ENCODE assay signal across 2 cellular contexts in the genomic region with DNA sequence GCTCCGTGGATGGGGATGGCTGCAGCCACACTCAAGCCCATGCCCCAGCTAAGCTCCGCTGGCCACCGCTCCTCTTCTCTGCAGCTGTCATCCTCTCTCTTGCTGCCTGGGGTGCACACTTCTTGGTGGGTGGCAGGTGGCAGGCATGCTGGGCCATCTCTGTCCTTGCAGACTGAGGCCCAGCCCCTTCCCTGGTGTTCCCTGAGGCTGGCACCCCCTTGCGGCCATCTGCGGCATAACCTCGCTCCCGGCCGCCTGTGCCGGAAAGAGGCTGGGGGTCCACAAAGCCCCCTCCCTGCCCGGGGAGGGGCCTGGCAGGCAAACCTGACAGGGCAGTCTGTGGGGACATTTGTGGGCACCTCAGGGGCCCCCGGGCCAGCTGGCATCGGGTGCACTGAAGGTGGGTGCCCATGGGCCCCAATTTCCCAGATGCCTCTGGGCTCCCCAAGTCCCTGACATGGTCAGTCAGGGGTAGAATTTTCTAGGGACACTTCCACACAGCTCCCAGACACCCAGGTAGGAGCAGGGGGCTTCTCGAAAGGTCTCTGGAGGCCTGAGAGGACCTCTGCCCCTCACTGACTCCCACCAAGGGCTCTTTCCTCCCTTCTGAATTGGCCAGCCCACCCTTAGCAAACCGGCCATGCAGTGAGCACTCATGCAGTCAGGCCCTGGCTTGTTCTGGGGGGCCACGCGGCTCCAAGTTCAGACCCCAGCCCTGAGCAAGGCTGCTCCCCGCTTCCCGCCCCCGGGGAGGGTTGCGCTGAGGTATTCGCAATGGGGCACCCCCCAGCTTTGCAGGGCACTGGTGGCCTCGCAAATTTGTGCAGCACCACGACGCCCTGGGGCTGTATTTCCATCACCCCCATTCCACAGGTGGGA.
A peak's percentile ranks its signal among the peaks of the same experiment; 100 is the strongest.
TF ChIP-seq lines count a peak whose summit lies in the region.

No MANE protein-coding gene starts in this region.

TF ChIP-seq in GM23338, 12 proteins besides CTCF, POLR2A, EP300 and RAD21 (continues in another document):
- TF ChIP-seq, protein P1, sequence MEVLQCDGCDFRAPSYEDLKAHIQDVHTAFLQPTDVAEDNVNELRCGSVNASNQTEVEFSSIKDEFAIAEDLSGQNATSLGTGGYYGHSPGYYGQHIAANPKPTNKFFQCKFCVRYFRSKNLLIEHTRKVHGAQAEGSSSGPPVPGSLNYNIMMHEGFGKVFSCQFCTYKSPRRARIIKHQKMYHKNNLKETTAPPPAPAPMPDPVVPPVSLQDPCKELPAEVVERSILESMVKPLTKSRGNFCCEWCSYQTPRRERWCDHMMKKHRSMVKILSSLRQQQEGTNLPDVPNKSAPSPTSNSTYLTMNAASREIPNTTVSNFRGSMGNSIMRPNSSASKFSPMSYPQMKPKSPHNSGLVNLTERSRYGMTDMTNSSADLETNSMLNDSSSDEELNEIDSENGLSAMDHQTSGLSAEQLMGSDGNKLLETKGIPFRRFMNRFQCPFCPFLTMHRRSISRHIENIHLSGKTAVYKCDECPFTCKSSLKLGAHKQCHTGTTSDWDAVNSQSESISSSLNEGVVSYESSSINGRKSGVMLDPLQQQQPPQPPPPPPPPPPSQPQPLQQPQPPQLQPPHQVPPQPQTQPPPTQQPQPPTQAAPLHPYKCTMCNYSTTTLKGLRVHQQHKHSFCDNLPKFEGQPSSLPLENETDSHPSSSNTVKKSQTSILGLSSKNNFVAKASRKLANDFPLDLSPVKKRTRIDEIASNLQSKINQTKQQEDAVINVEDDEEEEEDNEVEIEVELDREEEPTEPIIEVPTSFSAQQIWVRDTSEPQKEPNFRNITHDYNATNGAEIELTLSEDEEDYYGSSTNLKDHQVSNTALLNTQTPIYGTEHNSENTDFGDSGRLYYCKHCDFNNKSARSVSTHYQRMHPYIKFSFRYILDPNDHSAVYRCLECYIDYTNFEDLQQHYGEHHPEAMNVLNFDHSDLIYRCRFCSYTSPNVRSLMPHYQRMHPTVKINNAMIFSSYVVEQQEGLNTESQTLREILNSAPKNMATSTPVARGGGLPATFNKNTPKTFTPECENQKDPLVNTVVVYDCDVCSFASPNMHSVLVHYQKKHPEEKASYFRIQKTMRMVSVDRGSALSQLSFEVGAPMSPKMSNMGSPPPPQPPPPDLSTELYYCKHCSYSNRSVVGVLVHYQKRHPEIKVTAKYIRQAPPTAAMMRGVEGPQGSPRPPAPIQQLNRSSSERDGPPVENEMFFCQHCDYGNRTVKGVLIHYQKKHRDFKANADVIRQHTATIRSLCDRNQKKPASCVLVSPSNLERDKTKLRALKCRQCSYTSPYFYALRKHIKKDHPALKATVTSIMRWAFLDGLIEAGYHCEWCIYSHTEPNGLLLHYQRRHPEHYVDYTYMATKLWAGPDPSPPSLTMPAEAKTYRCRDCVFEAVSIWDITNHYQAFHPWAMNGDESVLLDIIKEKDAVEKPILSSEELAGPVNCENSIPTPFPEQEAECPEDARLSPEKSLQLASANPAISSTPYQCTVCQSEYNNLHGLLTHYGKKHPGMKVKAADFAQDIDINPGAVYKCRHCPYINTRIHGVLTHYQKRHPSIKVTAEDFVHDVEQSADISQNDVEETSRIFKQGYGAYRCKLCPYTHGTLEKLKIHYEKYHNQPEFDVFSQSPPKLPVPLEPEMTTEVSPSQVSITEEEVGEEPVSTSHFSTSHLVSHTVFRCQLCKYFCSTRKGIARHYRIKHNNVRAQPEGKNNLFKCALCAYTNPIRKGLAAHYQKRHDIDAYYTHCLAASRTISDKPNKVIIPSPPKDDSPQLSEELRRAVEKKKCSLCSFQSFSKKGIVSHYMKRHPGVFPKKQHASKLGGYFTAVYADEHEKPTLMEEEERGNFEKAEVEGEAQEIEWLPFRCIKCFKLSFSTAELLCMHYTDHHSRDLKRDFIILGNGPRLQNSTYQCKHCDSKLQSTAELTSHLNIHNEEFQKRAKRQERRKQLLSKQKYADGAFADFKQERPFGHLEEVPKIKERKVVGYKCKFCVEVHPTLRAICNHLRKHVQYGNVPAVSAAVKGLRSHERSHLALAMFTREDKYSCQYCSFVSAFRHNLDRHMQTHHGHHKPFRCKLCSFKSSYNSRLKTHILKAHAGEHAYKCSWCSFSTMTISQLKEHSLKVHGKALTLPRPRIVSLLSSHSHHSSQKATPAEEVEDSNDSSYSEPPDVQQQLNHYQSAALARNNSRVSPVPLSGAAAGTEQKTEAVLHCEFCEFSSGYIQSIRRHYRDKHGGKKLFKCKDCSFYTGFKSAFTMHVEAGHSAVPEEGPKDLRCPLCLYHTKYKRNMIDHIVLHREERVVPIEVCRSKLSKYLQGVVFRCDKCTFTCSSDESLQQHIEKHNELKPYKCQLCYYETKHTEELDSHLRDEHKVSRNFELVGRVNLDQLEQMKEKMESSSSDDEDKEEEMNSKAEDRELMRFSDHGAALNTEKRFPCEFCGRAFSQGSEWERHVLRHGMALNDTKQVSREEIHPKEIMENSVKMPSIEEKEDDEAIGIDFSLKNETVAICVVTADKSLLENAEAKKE (CRISPR knock-in tag; IDR thresholded peaks at IDR 0.05) = no peak
- TF ChIP-seq REST (IDR thresholded peaks at IDR 0.05; ENCODE audit: unreplicated experiment) (no peak), EZH2 (IDR thresholded peaks at IDR 0.05; ENCODE audit: low read depth, unreplicated experiment) (no peak), STAT1 (IDR thresholded peaks at IDR 0.05; ENCODE audit: unreplicated experiment) (no peak), EZH2phosphoT487 (IDR thresholded peaks at IDR 0.05; ENCODE audit: unreplicated experiment) (no peak), POLR2AphosphoS5 (IDR thresholded peaks at IDR 0.05; ENCODE audit: low read depth) (no peak), NANOG (IDR thresholded peaks at IDR 0.05; ENCODE audit: borderline replicate concordance) (no peak), ZNF331 (CRISPR knock-in tag; IDR thresholded peaks at IDR 0.05; ENCODE audit: low read depth) (no peak), ZNF114 (CRISPR knock-in tag; IDR thresholded peaks at IDR 0.05) (no peak), JUNB (IDR thresholded peaks at IDR 0.05; ENCODE audit: unreplicated experiment) (no peak)

TF ChIP-seq in HepG2, 621 proteins besides CTCF, POLR2A, EP300 and RAD21 (continues in another document):
- TF ChIP-seq ZSCAN25 (CRISPR knock-in tag; IDR thresholded peaks at IDR 0.05) (no peak), ZNF674 (CRISPR knock-in tag; IDR thresholded peaks at IDR 0.05; ENCODE audit: low read depth) (no peak), XRCC5 (optimal IDR thresholded peaks at IDR 0.05; ENCODE audit: low read length) (peak; percentile 77), TOPORS (CRISPR knock-in tag; IDR thresholded peaks at IDR 0.05) (no peak), STAG1 (CRISPR knock-in tag; IDR thresholded peaks at IDR 0.05) (peak; percentile 55), HNRNPL (IDR thresholded peaks at IDR 0.05; ENCODE audit: low read depth, low read length) (0 out of 2 replicates have a peak, but pooled peaks have one; percentile 25), SETDB1 (CRISPR knock-in tag; IDR thresholded peaks at IDR 0.05; ENCODE audit: borderline replicate concordance) (no peak), ZNF33A (CRISPR knock-in tag; IDR thresholded peaks at IDR 0.05; ENCODE audit: borderline replicate concordance) (no peak), NR2F2 (IDR thresholded peaks at IDR 0.05; ENCODE audit: borderline replicate concordance, low read depth) (no peak), HNRNPLL (IDR thresholded peaks at IDR 0.05; ENCODE audit: low read depth, low read length, poor library complexity, severe bottlenecking) (peak; percentile 32), MXD3 (CRISPR knock-in tag; IDR thresholded peaks at IDR 0.05) (0 out of 2 replicates have a peak, but pooled peaks have one; percentile 31), ZNF629 (CRISPR knock-in tag; conservative IDR thresholded peaks at IDR 0.05) (peak; percentile 40; the same call in 1 of the 2 replicates), GPN1 (CRISPR knock-in tag; IDR thresholded peaks at IDR 0.05; ENCODE audit: borderline replicate concordance) (no peak), ZNF768 (CRISPR knock-in tag; IDR thresholded peaks at IDR 0.05) (no peak), ZFY (CRISPR knock-in tag; IDR thresholded peaks at IDR 0.05) (no peak), PRMT3 (CRISPR knock-in tag; IDR thresholded peaks at IDR 0.05; ENCODE audit: borderline replicate concordance, low read depth) (no peak), HDAC1 (CRISPR knock-in tag; IDR thresholded peaks at IDR 0.05) (no peak), CHCHD3 (CRISPR knock-in tag; IDR thresholded peaks at IDR 0.05) (no peak), ZNF792 (CRISPR knock-in tag; IDR thresholded peaks at IDR 0.05) (no peak), ZBTB7B (CRISPR knock-in tag; IDR thresholded peaks at IDR 0.05) (peak; percentile 88), MLLT10 (CRISPR knock-in tag; IDR thresholded peaks at IDR 0.05) (no peak), ATF2 (CRISPR knock-in tag; IDR thresholded peaks at IDR 0.05) (no peak), NONO (IDR thresholded peaks at IDR 0.05) (no peak), NONO (CRISPR knock-in tag; conservative IDR thresholded peaks at IDR 0.05) (0 out of 2 replicates have a peak, but pooled peaks have one; percentile 28), PAWR (CRISPR knock-in tag; IDR thresholded peaks at IDR 0.05; ENCODE audit: borderline replicate concordance) (no peak), ZMYM4 (CRISPR knock-in tag; IDR thresholded peaks at IDR 0.05) (no peak), ZNF883 (CRISPR knock-in tag; IDR thresholded peaks at IDR 0.05; ENCODE audit: not compliant biosample characterization) (no peak), ESRRA (CRISPR knock-in tag; IDR thresholded peaks at IDR 0.05; ENCODE audit: low read depth) (no peak), ZBTB7A (CRISPR knock-in tag; IDR thresholded peaks at IDR 0.05) (peak; percentile 89), ZNF687 (CRISPR knock-in tag; IDR thresholded peaks at IDR 0.05) (peak; percentile 34; the same call in 1 of the 2 replicates), SP5 (CRISPR knock-in tag; IDR thresholded peaks at IDR 0.05; ENCODE audit: borderline replicate concordance, low read depth) (no peak), ZNF589 (CRISPR knock-in tag; conservative IDR thresholded peaks at IDR 0.05) (no peak), KDM2A (CRISPR knock-in tag; IDR thresholded peaks at IDR 0.05; ENCODE audit: borderline replicate concordance, low read depth) (peak; percentile 51; the same call in 1 of the 2 replicates)
- TF ChIP-seq, protein P2, sequence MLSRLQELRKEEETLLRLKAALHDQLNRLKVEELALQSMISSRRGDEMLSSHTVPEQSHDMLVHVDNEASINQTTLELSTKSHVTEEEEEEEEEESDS (CRISPR knock-in tag; IDR thresholded peaks at IDR 0.05; ENCODE audit: borderline replicate concordance) = no peak
- TF ChIP-seq, protein P3, sequence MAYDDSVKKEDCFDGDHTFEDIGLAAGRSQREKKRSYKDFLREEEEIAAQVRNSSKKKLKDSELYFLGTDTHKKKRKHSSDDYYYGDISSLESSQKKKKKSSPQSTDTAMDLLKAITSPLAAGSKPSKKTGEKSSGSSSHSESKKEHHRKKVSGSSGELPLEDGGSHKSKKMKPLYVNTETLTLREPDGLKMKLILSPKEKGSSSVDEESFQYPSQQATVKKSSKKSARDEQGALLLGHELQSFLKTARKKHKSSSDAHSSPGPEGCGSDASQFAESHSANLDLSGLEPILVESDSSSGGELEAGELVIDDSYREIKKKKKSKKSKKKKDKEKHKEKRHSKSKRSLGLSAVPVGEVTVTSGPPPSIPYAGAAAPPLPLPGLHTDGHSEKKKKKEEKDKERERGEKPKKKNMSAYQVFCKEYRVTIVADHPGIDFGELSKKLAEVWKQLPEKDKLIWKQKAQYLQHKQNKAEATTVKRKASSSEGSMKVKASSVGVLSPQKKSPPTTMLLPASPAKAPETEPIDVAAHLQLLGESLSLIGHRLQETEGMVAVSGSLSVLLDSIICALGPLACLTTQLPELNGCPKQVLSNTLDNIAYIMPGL (CRISPR knock-in tag; IDR thresholded peaks at IDR 0.05; ENCODE audit: borderline replicate concordance in 1 of 2, low read depth in 1 of 2) = 0 out of 4 replicates have a peak, but pooled peaks of 1 of the 2 experiments have one; percentile 38
